Comparison of ENCODE assay signal across 3 cellular contexts in the genomic region with DNA sequence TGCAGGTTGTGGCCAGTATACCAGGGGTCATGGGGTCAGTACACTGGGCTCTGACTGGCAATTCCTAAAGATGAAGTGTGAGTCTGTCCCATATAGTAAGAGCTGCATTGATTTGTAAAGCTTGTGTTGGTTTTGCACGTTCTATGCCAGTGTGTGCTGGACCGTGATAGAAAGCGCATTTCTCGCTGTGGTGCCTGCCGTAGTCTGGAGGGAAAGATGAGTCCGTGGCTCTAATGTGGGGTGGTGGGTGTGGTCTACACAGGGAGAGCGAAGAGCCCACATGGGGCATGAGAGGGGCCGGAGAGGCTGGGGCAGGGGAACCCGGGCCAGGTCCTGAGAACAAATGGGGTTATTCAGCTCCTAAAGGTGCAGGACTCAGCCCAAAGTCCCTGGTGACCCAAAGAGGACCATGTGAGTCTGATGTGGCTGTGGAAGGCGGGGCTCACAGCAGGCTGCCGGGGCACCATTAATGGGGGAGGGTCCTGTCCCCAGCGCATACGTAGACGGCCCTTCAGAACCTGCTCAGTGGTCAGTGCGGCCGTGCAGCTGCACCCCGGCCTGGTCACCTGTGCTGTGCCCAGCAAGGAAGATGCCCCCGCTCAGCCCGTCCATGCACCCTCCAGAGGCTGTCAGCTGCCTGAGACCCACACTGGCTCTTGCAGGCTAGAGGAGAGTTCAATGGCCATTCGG.
TF ChIP-seq lines count a peak whose summit lies in the region.

No MANE protein-coding gene starts in this region.

TF ChIP-seq in SK-N-SH, 30 proteins besides CTCF, POLR2A, EP300 and RAD21 (continued from another document):
- TF ChIP-seq, protein P1, sequence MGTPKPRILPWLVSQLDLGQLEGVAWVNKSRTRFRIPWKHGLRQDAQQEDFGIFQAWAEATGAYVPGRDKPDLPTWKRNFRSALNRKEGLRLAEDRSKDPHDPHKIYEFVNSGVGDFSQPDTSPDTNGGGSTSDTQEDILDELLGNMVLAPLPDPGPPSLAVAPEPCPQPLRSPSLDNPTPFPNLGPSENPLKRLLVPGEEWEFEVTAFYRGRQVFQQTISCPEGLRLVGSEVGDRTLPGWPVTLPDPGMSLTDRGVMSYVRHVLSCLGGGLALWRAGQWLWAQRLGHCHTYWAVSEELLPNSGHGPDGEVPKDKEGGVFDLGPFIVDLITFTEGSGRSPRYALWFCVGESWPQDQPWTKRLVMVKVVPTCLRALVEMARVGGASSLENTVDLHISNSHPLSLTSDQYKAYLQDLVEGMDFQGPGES (IDR thresholded peaks at IDR 0.05; ENCODE audit: low read depth, low read length), result no peak
- TF ChIP-seq MEF2A (IDR thresholded peaks at IDR 0.05; ENCODE audit: borderline replicate concordance, low read depth) (no peak), GABPA (IDR thresholded peaks at IDR 0.05; ENCODE audit: low read depth) (no peak)
- TF ChIP-seq, protein P2, sequence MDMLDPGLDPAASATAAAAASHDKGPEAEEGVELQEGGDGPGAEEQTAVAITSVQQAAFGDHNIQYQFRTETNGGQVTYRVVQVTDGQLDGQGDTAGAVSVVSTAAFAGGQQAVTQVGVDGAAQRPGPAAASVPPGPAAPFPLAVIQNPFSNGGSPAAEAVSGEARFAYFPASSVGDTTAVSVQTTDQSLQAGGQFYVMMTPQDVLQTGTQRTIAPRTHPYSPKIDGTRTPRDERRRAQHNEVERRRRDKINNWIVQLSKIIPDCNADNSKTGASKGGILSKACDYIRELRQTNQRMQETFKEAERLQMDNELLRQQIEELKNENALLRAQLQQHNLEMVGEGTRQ (IDR thresholded peaks at IDR 0.05; ENCODE audit: borderline replicate concordance, low read depth, low read length), result no peak

TF ChIP-seq in SK-N-SH treated with all-trans-retinoic acid at 6 μM for 48 hours, 23 proteins besides CTCF, POLR2A, EP300 and RAD21 (continues in another document):
- TF ChIP-seq, protein P3, sequence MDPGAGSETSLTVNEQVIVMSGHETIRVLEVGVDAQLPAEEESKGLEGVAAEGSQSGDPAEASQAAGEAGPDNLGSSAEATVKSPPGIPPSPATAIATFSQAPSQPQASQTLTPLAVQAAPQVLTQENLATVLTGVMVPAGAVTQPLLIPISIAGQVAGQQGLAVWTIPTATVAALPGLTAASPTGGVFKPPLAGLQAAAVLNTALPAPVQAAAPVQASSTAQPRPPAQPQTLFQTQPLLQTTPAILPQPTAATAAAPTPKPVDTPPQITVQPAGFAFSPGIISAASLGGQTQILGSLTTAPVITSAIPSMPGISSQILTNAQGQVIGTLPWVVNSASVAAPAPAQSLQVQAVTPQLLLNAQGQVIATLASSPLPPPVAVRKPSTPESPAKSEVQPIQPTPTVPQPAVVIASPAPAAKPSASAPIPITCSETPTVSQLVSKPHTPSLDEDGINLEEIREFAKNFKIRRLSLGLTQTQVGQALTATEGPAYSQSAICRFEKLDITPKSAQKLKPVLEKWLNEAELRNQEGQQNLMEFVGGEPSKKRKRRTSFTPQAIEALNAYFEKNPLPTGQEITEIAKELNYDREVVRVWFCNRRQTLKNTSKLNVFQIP (CRISPR knock-in tag; IDR thresholded peaks at IDR 0.05; ENCODE audit: borderline replicate concordance, low read depth), result no peak
- TF ChIP-seq ZFP30 (CRISPR knock-in tag; IDR thresholded peaks at IDR 0.05) (no peak), ISL1 (CRISPR knock-in tag; IDR thresholded peaks at IDR 0.05) (no peak), ZNF8 (CRISPR knock-in tag; IDR thresholded peaks at IDR 0.05) (no peak), PPARA (CRISPR knock-in tag; IDR thresholded peaks at IDR 0.05; ENCODE audit: borderline replicate concordance) (no peak), OSR1 (CRISPR knock-in tag; IDR thresholded peaks at IDR 0.05) (no peak), GLIS3 (CRISPR knock-in tag; IDR thresholded peaks at IDR 0.05) (no peak), ZNF565 (CRISPR knock-in tag; conservative IDR thresholded peaks at IDR 0.05; ENCODE audit: low read depth) (no peak)
- TF ChIP-seq, protein P4, sequence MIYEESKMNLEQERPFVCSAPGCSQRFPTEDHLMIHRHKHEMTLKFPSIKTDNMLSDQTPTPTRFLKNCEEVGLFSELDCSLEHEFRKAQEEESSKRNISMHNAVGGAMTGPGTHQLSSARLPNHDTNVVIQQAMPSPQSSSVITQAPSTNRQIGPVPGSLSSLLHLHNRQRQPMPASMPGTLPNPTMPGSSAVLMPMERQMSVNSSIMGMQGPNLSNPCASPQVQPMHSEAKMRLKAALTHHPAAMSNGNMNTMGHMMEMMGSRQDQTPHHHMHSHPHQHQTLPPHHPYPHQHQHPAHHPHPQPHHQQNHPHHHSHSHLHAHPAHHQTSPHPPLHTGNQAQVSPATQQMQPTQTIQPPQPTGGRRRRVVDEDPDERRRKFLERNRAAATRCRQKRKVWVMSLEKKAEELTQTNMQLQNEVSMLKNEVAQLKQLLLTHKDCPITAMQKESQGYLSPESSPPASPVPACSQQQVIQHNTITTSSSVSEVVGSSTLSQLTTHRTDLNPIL (CRISPR knock-in tag; IDR thresholded peaks at IDR 0.05; ENCODE audit: low read depth), result no peak
- TF ChIP-seq, protein P5, sequence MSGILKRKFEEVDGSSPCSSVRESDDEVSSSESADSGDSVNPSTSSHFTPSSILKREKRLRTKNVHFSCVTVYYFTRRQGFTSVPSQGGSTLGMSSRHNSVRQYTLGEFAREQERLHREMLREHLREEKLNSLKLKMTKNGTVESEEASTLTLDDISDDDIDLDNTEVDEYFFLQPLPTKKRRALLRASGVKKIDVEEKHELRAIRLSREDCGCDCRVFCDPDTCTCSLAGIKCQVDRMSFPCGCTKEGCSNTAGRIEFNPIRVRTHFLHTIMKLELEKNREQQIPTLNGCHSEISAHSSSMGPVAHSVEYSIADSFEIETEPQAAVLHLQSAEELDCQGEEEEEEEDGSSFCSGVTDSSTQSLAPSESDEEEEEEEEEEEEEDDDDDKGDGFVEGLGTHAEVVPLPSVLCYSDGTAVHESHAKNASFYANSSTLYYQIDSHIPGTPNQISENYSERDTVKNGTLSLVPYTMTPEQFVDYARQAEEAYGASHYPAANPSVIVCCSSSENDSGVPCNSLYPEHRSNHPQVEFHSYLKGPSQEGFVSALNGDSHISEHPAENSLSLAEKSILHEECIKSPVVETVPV (CRISPR knock-in tag; IDR thresholded peaks at IDR 0.05), result no peak
- TF ChIP-seq, protein P6, sequence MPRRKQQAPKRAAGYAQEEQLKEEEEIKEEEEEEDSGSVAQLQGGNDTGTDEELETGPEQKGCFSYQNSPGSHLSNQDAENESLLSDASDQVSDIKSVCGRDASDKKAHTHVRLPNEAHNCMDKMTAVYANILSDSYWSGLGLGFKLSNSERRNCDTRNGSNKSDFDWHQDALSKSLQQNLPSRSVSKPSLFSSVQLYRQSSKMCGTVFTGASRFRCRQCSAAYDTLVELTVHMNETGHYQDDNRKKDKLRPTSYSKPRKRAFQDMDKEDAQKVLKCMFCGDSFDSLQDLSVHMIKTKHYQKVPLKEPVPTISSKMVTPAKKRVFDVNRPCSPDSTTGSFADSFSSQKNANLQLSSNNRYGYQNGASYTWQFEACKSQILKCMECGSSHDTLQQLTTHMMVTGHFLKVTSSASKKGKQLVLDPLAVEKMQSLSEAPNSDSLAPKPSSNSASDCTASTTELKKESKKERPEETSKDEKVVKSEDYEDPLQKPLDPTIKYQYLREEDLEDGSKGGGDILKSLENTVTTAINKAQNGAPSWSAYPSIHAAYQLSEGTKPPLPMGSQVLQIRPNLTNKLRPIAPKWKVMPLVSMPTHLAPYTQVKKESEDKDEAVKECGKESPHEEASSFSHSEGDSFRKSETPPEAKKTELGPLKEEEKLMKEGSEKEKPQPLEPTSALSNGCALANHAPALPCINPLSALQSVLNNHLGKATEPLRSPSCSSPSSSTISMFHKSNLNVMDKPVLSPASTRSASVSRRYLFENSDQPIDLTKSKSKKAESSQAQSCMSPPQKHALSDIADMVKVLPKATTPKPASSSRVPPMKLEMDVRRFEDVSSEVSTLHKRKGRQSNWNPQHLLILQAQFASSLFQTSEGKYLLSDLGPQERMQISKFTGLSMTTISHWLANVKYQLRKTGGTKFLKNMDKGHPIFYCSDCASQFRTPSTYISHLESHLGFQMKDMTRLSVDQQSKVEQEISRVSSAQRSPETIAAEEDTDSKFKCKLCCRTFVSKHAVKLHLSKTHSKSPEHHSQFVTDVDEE (CRISPR knock-in tag; IDR thresholded peaks at IDR 0.05), result no peak

TF ChIP-seq in IMR-90, 13 proteins besides CTCF, POLR2A, EP300 and RAD21 (continued from another document):
- TF ChIP-seq, protein P7, sequence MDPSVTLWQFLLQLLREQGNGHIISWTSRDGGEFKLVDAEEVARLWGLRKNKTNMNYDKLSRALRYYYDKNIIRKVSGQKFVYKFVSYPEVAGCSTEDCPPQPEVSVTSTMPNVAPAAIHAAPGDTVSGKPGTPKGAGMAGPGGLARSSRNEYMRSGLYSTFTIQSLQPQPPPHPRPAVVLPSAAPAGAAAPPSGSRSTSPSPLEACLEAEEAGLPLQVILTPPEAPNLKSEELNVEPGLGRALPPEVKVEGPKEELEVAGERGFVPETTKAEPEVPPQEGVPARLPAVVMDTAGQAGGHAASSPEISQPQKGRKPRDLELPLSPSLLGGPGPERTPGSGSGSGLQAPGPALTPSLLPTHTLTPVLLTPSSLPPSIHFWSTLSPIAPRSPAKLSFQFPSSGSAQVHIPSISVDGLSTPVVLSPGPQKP (IDR thresholded peaks at IDR 0.05; ENCODE audit: borderline replicate concordance, low read depth, low read length), result no peak
- TF ChIP-seq NFE2L2 (IDR thresholded peaks at IDR 0.05; ENCODE audit: low read depth, low read length) (no peak), SMC3 (IDR thresholded peaks at IDR 0.05; ENCODE audit: low read depth, low read length) (no peak), MAZ (IDR thresholded peaks at IDR 0.05; ENCODE audit: borderline replicate concordance, low read depth, low read length) (no peak), MAFK (IDR thresholded peaks at IDR 0.05; ENCODE audit: low read depth, low read length) (no peak), CHD1 (IDR thresholded peaks at IDR 0.05; ENCODE audit: low read depth, low read length) (no peak)
- TF ChIP-seq, protein P2 (IDR thresholded peaks at IDR 0.05; ENCODE audit: low read depth, low read length), result no peak
